ENCODE assay signal across 34 cellular contexts in the genomic region with DNA sequence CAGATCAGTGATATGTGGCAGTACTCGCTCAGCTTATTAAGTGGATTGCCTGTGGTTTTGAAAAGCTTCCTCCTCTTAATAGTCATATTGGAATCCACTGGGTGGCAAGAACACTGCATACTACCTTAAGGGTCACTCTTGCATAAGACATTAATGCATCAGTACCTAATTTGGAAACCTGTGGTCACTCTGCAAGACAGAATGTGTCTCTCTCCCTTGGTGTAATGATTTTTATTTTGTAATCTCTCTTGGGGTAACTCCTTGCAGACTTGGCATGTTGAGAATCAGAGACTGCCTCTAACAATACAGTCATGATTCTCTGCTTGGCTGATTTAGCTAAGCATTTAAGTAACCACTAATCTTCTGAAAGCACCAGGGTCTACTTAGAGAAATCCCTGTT. TPM values are rescaled to one million over a fixed set of nuclear protein-coding genes. Genes with fewer than 3 reads are reported as not detected.
"Had no signal": no experiment of that assay in that cellular context is flagged by ENCODE, and none has a peak within 500 bp of the region (broad histone marks: within the 10 kb centered on the region; RNA-seq: fewer than 3 reads in every experiment).

No MANE protein-coding gene starts in this region.

- H3K27ac ChIP-seq: ascending aorta, ovary, suprapubic skin, tibial artery, upper lobe of right lung had no signal

- ATAC-seq: activated CD8-positive, alpha-beta T cell treated with anti-CD3 and anti-CD28 coated beads for 36 hours; activated T-cell treated with anti-CD3 and anti-CD28 coated beads, Interleukin-2, amount 50 U/mL, for 72 hours; left colon; sciatic nerve; stimulated activated naive B cell treated with anti-CD40 and anti-IgM and Interleukin-4, amounts not matched to agents 10 μg/mL and 1 μg/mL and 100 μg/mL, for 72 hours; upper lobe of right lung had no signal

- H3K4me3 ChIP-seq: ascending aorta, ovary, suprapubic skin, tibial artery, upper lobe of right lung had no signal

- H3K9me3 ChIP-seq: ascending aorta, ovary, suprapubic skin, tibial artery, upper lobe of right lung had no signal

- FAIRE-seq: endothelial cell of umbilical vein, keratinocyte, TTC549 had no signal

- DNase-seq: activated CD4-positive, alpha-beta T cell treated with anti-CD3 and anti-CD28 coated beads, Interleukin-2, amount 50 U/mL, for 1 hour; activated CD4-positive, CD25-positive, alpha-beta regulatory T cell treated with anti-CD3 and anti-CD28 coated beads, Interleukin-2, amount 50 U/mL, for 72 hours; activated CD8-positive, alpha-beta T cell treated with anti-CD3 and anti-CD28 coated beads for 36 hours; activated naive CD4-positive, alpha-beta T cell treated with Interleukin-2 at 50 U/mL for 16 hours; activated T-cell treated with anti-CD3 and anti-CD28 coated beads, Interleukin-2, amount 50 U/mL, for 72 hours; caudate nucleus; cortex of kidney; foreskin fibroblast; head of caudate nucleus; hippocampal formation; left colon; naive B cell; nephron progenitor cell; ovary; retina; stimulated activated CD4-positive, alpha-beta T cell treated with anti-CD3 and anti-CD28 coated beads, Interleukin-15, amount 100 ng/mL, for 24 hours; stimulated activated CD4-positive, alpha-beta T cell treated with anti-CD3 and anti-CD28 coated beads, Interleukin-2, amount 100 ng/mL, for 24 hours; stimulated activated naive B cell treated with anti-CD40 and anti-IgM and Interleukin-4, amounts not matched to agents 10 μg/mL and 1 μg/mL and 100 μg/mL, for 72 hours; tibial artery; upper lobe of right lung had no signal

- H3K36me3 ChIP-seq: ascending aorta, ovary, suprapubic skin, tibial artery, upper lobe of right lung had no signal

- H3K4me1 ChIP-seq: ascending aorta, suprapubic skin, tibial artery, upper lobe of right lung had no signal

- H3K27me3 ChIP-seq: ascending aorta, ovary had no signal

RNA-seq across cellular contexts. Expression of gene SKOR2, which starts 42.3 kb away (rescaled TPM):
- total RNA-seq: activated CD8-positive, alpha-beta T cell treated with anti-CD3 and anti-CD28 coated beads for 36 hours; ascending aorta; chondrocyte; endothelial cell of umbilical vein; fibroblast of lung; left colon; liver; mesothelial cell of epicardium; ovary; progenitor cell of endocrine pancreas; sciatic nerve; suprapubic skin; T-helper 1 cell treated with Interleukin-12 subunit alpha and Interleukin-12 subunit beta and Interleukin-4 antibody, amounts not matched to agents 30 ng/mL and 1 ng/mL, for 36 hours; upper lobe of right lung had no signal
- polyA plus RNA-seq: adipose tissue, endothelial cell of umbilical vein, esophagus, fibroblast of lung, keratinocyte, liver had no signal
